In genomic region chr1:201537966-201538617, GRCh38 we compare ENCODE assay signal across 1 cellular context.
TF ChIP-seq lines count a peak whose summit lies in the region.

No MANE protein-coding gene starts in this region.

TF ChIP-seq in endothelial cell of umbilical vein, 7 proteins besides CTCF, POLR2A, EP300 and RAD21:
- TF ChIP-seq, protein P1, sequence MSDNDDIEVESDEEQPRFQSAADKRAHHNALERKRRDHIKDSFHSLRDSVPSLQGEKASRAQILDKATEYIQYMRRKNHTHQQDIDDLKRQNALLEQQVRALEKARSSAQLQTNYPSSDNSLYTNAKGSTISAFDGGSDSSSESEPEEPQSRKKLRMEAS (IDR thresholded peaks at IDR 0.05; ENCODE audit: insufficient read depth, insufficient read length), result no peak
- TF ChIP-seq EZH2 (IDR thresholded peaks at IDR 0.05; ENCODE audit: borderline replicate concordance, low read depth, low read length, severe bottlenecking), result no peak
- no peak for TF ChIP-seq POLR2AphosphoS5 (IDR thresholded peaks at IDR 0.05; ENCODE audit: insufficient read depth, low read depth, low read length)
- no peak for TF ChIP-seq FOS (IDR thresholded peaks at IDR 0.05; ENCODE audit: borderline replicate concordance, insufficient read depth, low read length)
- no peak for TF ChIP-seq MYC (IDR thresholded peaks at IDR 0.05; ENCODE audit: low read depth, low read length)
- TF ChIP-seq GATA2 (IDR thresholded peaks at IDR 0.05; ENCODE audit: insufficient read depth, insufficient read length, low read depth, low read length), result no peak
- no peak for TF ChIP-seq JUN (IDR thresholded peaks at IDR 0.05; ENCODE audit: borderline replicate concordance, insufficient read depth, insufficient read length, low read depth)
